8 cellular contexts compared by ENCODE assay signal in the genomic region with DNA sequence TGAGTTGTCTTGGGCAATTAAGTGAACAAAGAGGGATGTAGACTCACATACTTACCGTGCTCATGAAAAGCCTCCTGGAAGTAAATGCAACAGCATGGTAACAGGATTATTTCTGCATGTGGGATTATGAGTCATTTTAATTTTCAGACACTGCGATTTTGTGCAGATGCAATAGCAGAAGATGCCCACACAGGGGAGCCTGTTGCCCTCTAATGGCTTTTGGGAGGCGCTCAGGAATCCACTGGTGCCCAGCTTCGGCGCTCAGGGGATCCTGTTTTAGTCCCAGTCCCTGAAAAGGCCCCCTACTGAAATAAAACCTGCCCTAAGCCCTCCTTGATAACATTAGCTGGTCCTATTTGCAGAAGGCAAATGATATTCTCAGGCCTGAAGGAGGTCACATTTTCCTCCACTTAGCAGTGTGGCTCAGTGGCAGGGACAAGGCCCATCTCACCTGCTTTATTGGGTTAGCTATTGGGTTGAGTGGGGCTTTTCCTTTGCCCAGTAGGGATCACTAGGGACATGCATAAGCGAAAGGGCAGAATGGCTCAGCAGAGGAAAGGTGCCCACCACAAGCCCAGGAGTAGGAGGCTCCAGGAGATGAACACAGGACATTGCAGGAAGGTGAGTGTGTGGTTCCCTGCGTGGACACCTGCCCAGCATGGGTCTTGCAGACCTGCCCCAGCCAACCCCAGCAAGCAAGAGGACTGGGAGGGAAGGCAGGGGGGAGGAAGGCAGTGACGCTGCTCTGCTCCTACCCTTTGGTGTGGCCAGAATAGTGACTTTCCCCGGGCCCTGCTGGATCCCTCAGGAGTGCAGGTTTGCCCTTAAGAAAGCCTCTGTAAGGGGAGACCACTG.
A peak's percentile ranks its signal among the peaks of the same experiment; 100 is the strongest.
DNase-seq lines count a peak whose midpoint lies in the region; ATAC-seq lines count a peak whose summit lies in the region.

No MANE protein-coding gene starts in this region.

- no peaks in the 10 kb centered on the region for H3K36me3 Mint-ChIP-seq in stimulated activated memory B cell treated with anti-CD40 and anti-IgM and Interleukin-4, amounts not matched to agents 10 μg/mL and 1 μg/mL and 100 μg/mL, for 72 hours

- ATAC-seq in GM19468 (IDR thresholded peaks at IDR 0.05; ENCODE audit: extremely low read depth, unreplicated experiment), result peak; percentile 64
- peak; percentile 76 for ATAC-seq in HG03520 (IDR thresholded peaks at IDR 0.05; ENCODE audit: unreplicated experiment)
- peak; percentile 51 for ATAC-seq in stimulated activated memory B cell treated with anti-CD40 and anti-IgM and Interleukin-4, amounts not matched to agents 10 μg/mL and 1 μg/mL and 100 μg/mL, for 72 hours

- peaks cover 10% of the 10 kb centered on the region for H3K27me3 Mint-ChIP-seq in stimulated activated memory B cell treated with anti-CD40 and anti-IgM and Interleukin-4, amounts not matched to agents 10 μg/mL and 1 μg/mL and 100 μg/mL, for 72 hours

- no peak overlapping the region for H3K4me3 Mint-ChIP-seq in stimulated activated memory B cell treated with anti-CD40 and anti-IgM and Interleukin-4, amounts not matched to agents 10 μg/mL and 1 μg/mL and 100 μg/mL, for 72 hours

- H3K4me1 Mint-ChIP-seq in stimulated activated memory B cell treated with anti-CD40 and anti-IgM and Interleukin-4, amounts not matched to agents 10 μg/mL and 1 μg/mL and 100 μg/mL, for 72 hours, result no peaks in the 10 kb centered on the region

- H3K9me3 Mint-ChIP-seq in stimulated activated memory B cell treated with anti-CD40 and anti-IgM and Interleukin-4, amounts not matched to agents 10 μg/mL and 1 μg/mL and 100 μg/mL, for 72 hours, result no peaks in the 10 kb centered on the region

- DNase-seq in NCI-H1417 (lab: John Stamatoyannopoulos, UW) (peak; percentile 27 to 68 (median 63)), NCI-H1417 treated with DMSO at 0.1 percent for 48 hours (lab: John Stamatoyannopoulos, UW) (no peak), NCI-H82 (lab: John Stamatoyannopoulos, UW) (peak; percentile 95), astrocyte of the hippocampus (ENCODE audit: low read depth, low spot score) (peak; percentile 82), iPS-NIHi7 (ENCODE audit: extremely low spot score) (peak; percentile 72)

- no peak overlapping the region for H3K27ac Mint-ChIP-seq in stimulated activated memory B cell treated with anti-CD40 and anti-IgM and Interleukin-4, amounts not matched to agents 10 μg/mL and 1 μg/mL and 100 μg/mL, for 72 hours
